ENCODE assay signal across 8 cellular contexts in the genomic region with DNA sequence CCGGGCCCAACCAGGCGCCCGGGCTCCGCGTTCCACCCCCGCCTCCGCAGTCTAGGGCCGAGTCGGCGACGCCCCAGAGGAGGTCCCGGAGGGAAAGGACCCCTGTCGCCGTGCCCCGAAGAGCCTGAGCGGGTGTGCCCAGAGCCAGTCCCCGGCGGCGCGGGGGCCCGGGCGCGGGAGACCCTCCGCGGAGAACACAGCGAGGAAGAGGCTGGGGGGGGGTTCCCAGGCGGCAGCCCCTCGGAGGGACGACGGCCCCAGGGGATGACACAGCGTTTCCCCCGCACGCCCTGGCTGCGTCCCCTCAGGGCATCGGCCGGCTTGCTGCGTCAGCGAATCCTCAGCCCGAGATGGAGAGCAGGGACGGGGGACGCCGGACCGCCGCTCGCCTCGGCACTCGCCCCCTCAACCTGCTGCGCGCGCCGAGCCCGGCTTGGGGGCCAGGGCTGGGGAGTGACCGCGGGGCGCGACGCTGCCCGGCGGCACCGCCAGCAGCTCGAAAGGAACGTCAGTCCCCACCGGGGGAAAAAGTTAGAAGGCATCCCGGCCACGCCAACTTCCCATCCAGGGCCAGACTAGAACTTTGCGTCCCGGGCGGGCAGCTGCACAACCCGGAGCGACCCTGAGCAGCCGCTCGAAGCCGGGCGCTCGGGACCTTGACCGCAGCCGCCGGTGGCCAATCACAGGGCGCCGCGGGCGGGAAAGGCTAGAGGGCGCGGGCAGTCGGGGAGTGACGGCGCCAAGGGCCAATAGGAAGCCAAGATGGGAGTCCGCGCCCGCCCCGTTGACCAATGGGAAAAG. TPM values are rescaled to one million over a fixed set of nuclear protein-coding genes. Genes with fewer than 3 reads are reported as not detected.
DNase-seq lines count a peak whose midpoint lies in the region; ATAC-seq and TF ChIP-seq lines count a peak whose summit lies in the region.

No MANE protein-coding gene starts in this region.

- peak; percentile 95 for DNase-seq in EH (ENCODE audit: low read depth)
- peak; percentile 85 for DNase-seq in GOT3 (lab: John Stamatoyannopoulos, UW)
- peak; percentile 85 to 86 for DNase-seq in Kasumi-1 (lab: John Stamatoyannopoulos, UW)
- peak; percentile 96 for DNase-seq in RPMI7951 (ENCODE audit: low read depth)
- DNase-seq in fibroblast of peridontal ligament (ENCODE audit: extremely low read depth), result peak; percentile 93
- DNase-seq in natural killer cell, result peak; percentile 99
- DNase-seq in stimulated activated naive B cell treated with anti-CD40 and anti-IgM and Interleukin-4, amounts not matched to agents 10 μg/mL and 1 μg/mL and 100 μg/mL, for 72 hours, result peak; percentile 96

- TF ChIP-seq CTCF in natural killer cell (IDR thresholded peaks at IDR 0.05), result no peak

- H3K4me3 Mint-ChIP-seq in activated T-helper 17 cell treated with anti-CD3 and anti-CD28 coated beads, Interleukin-2, amount 50 U/mL, for 72 hours, result peak overlapping the region; percentile 92
- H3K4me3 Mint-ChIP-seq in natural killer cell, result peak overlapping the region; percentile 93
- peak overlapping the region; percentile 88 to 95 for H3K4me3 Mint-ChIP-seq in stimulated activated naive B cell treated with anti-CD40 and anti-IgM and Interleukin-4, amounts not matched to agents 10 μg/mL and 1 μg/mL and 100 μg/mL, for 72 hours

- H3K9me3 Mint-ChIP-seq in activated T-helper 17 cell treated with anti-CD3 and anti-CD28 coated beads, Interleukin-2, amount 50 U/mL, for 72 hours, result no peaks in the 10 kb centered on the region
- H3K9me3 Mint-ChIP-seq in natural killer cell, result no peaks in the 10 kb centered on the region
- no peaks in the 10 kb centered on the region for H3K9me3 Mint-ChIP-seq in stimulated activated naive B cell treated with anti-CD40 and anti-IgM and Interleukin-4, amounts not matched to agents 10 μg/mL and 1 μg/mL and 100 μg/mL, for 72 hours

- peak overlapping the region; percentile 92 for H3K27ac Mint-ChIP-seq in activated T-helper 17 cell treated with anti-CD3 and anti-CD28 coated beads, Interleukin-2, amount 50 U/mL, for 72 hours
- peak overlapping the region; percentile 91 to 92 for H3K27ac Mint-ChIP-seq in natural killer cell
- H3K27ac Mint-ChIP-seq in stimulated activated naive B cell treated with anti-CD40 and anti-IgM and Interleukin-4, amounts not matched to agents 10 μg/mL and 1 μg/mL and 100 μg/mL, for 72 hours, result peak overlapping the region; percentile 94

- peaks cover 20% of the 10 kb centered on the region for H3K4me1 Mint-ChIP-seq in activated T-helper 17 cell treated with anti-CD3 and anti-CD28 coated beads, Interleukin-2, amount 50 U/mL, for 72 hours
- peaks cover 41 to 44% of the 10 kb centered on the region in 2 donors for H3K4me1 Mint-ChIP-seq in natural killer cell
- peaks cover 23 to 38% of the 10 kb centered on the region in 2 donors for H3K4me1 Mint-ChIP-seq in stimulated activated naive B cell treated with anti-CD40 and anti-IgM and Interleukin-4, amounts not matched to agents 10 μg/mL and 1 μg/mL and 100 μg/mL, for 72 hours

- peaks cover 10% of the 10 kb centered on the region for H3K36me3 Mint-ChIP-seq in activated T-helper 17 cell treated with anti-CD3 and anti-CD28 coated beads, Interleukin-2, amount 50 U/mL, for 72 hours (ENCODE audit: low read depth)
- H3K36me3 Mint-ChIP-seq in natural killer cell, result no peaks in the 10 kb centered on the region
- peaks cover 10 to 11% of the 10 kb centered on the region in 2 donors for H3K36me3 Mint-ChIP-seq in stimulated activated naive B cell treated with anti-CD40 and anti-IgM and Interleukin-4, amounts not matched to agents 10 μg/mL and 1 μg/mL and 100 μg/mL, for 72 hours

- ATAC-seq in activated T-helper 17 cell treated with anti-CD3 and anti-CD28 coated beads, Interleukin-2, amount 50 U/mL, for 72 hours (replicated peaks), result peak; percentile 96
- ATAC-seq in natural killer cell, result peak; percentile 86 to 94 (median 89)
- peak; percentile 89 to 90 for ATAC-seq in stimulated activated naive B cell treated with anti-CD40 and anti-IgM and Interleukin-4, amounts not matched to agents 10 μg/mL and 1 μg/mL and 100 μg/mL, for 72 hours (replicated peaks)

- no peaks in the 10 kb centered on the region for H3K27me3 Mint-ChIP-seq in activated T-helper 17 cell treated with anti-CD3 and anti-CD28 coated beads, Interleukin-2, amount 50 U/mL, for 72 hours
- H3K27me3 Mint-ChIP-seq in natural killer cell (ENCODE audit: low read depth in 2 of 2), result no peaks in the 10 kb centered on the region
- H3K27me3 Mint-ChIP-seq in stimulated activated naive B cell treated with anti-CD40 and anti-IgM and Interleukin-4, amounts not matched to agents 10 μg/mL and 1 μg/mL and 100 μg/mL, for 72 hours, result no peaks in the 10 kb centered on the region

- intact Hi-C loops in natural killer cell (cut with micrococcal nuclease), result loop anchor here (1.0 to 5.0 kb wide), 3 partner anchors 41 to 163 kb away; partner anchors contain the start of genes CCT7 and RAB11FIP5

RNA-seq across cellular contexts. Expression of gene SFXN5, which starts 0.7 kb away (rescaled TPM):
- total RNA-seq in RPMI7951 (2014; rRNA removed; shearing (Covaris generic)), result 8.7 and 18.3 TPM in 2 replicates
- 10 to 100 TPM in 1 of 2 donors, 1 to 10 TPM in 1; 7.6 to 10.3 TPM for total RNA-seq in activated T-helper 17 cell treated with anti-CD3 and anti-CD28 coated beads, Interleukin-2, amount 50 U/mL, for 72 hours
- 10 to 100 TPM; 15.3 to 22.3 (median 19.8) TPM for total RNA-seq in natural killer cell

RNA-seq across cellular contexts. Expression of gene RAB11FIP5, which starts 41.9 kb away (rescaled TPM):
- total RNA-seq in RPMI7951 (2014; rRNA removed; shearing (Covaris generic)), result 13.1 and 15.1 TPM in 2 replicates
- total RNA-seq in activated T-helper 17 cell treated with anti-CD3 and anti-CD28 coated beads, Interleukin-2, amount 50 U/mL, for 72 hours, result 10 to 100 TPM; 15.5 to 29.9 TPM
- 10 to 100 TPM in 2 of 3 donors, 1 to 10 TPM in 1; 4.9 to 15.9 (median 11.2) TPM for total RNA-seq in natural killer cell

Comparison
In these comparisons a context has a peak if more than half of its experiments do, and no peak if none do; other contexts are left out.
1. Peak in every context shown above with its lines: DNase-seq and ATAC-seq.